In the genomic region with DNA sequence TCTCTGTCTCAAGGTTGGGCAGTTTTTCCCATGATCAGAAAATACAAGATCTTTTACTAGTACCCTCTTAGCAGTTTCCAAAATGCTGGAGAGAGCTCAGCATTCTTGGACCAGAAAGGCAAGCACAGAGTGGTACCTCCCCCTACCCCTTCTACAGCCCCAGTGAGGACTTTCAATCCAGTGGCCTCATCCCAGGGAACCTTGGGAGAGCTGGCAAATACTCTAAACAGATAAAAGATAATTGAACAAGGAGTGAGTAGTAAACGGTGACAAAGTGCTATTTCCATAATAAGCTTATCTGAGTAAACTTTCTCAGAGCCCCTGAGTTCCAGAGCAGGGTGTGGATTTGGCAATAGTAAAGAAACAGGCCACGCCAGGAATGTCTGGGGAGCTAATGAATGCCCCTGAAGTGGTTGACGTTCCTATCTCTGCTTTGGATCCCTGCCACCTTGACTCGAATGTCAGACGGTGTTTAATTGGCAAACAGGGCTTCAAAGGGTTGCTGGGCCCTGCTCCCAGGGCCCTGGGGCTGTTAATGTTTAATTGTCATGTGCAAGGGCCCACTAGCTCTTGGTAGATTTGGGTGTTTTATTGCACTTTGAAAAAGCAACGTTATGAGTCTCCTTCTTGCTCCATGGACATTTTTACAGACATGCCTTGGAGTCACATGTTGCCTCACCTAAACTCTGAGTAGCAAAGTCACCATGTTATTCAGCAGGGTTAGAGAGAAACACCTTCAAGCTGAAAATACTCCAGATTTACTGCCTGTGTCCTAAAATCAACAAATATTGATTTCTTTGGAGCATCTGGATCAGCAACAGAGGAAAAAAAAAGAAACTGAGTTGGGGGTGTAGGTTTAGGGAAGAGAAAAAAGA, we compare ENCODE assay signal across 1 cellular context.
TF ChIP-seq lines count a peak whose summit lies in the region.

No MANE protein-coding gene starts in this region.

TF ChIP-seq in HepG2, 621 proteins besides CTCF, POLR2A, EP300 and RAD21 (continued from another document and continues in another):
- TF ChIP-seq, protein P1, sequence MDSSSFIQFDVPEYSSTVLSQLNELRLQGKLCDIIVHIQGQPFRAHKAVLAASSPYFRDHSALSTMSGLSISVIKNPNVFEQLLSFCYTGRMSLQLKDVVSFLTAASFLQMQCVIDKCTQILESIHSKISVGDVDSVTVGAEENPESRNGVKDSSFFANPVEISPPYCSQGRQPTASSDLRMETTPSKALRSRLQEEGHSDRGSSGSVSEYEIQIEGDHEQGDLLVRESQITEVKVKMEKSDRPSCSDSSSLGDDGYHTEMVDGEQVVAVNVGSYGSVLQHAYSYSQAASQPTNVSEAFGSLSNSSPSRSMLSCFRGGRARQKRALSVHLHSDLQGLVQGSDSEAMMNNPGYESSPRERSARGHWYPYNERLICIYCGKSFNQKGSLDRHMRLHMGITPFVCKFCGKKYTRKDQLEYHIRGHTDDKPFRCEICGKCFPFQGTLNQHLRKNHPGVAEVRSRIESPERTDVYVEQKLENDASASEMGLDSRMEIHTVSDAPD (CRISPR knock-in tag; IDR thresholded peaks at IDR 0.05): peak; percentile 76
- no peak; the same call in 1 of the 2 replicates for TF ChIP-seq ZNF264 (CRISPR knock-in tag; IDR thresholded peaks at IDR 0.05)
- TF ChIP-seq, protein P2, sequence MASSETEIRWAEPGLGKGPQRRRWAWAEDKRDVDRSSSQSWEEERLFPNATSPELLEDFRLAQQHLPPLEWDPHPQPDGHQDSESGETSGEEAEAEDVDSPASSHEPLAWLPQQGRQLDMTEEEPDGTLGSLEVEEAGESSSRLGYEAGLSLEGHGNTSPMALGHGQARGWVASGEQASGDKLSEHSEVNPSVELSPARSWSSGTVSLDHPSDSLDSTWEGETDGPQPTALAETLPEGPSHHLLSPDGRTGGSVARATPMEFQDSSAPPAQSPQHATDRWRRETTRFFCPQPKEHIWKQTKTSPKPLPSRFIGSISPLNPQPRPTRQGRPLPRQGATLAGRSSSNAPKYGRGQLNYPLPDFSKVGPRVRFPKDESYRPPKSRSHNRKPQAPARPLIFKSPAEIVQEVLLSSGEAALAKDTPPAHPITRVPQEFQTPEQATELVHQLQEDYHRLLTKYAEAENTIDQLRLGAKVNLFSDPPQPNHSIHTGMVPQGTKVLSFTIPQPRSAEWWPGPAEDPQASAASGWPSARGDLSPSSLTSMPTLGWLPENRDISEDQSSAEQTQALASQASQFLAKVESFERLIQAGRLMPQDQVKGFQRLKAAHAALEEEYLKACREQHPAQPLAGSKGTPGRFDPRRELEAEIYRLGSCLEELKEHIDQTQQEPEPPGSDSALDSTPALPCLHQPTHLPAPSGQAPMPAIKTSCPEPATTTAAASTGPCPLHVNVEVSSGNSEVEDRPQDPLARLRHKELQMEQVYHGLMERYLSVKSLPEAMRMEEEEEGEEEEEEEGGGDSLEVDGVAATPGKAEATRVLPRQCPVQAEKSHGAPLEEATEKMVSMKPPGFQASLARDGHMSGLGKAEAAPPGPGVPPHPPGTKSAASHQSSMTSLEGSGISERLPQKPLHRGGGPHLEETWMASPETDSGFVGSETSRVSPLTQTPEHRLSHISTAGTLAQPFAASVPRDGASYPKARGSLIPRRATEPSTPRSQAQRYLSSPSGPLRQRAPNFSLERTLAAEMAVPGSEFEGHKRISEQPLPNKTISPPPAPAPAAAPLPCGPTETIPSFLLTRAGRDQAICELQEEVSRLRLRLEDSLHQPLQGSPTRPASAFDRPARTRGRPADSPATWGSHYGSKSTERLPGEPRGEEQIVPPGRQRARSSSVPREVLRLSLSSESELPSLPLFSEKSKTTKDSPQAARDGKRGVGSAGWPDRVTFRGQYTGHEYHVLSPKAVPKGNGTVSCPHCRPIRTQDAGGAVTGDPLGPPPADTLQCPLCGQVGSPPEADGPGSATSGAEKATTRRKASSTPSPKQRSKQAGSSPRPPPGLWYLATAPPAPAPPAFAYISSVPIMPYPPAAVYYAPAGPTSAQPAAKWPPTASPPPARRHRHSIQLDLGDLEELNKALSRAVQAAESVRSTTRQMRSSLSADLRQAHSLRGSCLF (CRISPR knock-in tag; IDR thresholded peaks at IDR 0.05; ENCODE audit: borderline replicate concordance): no peak
- TF ChIP-seq ZNF335 (CRISPR knock-in tag; IDR thresholded peaks at IDR 0.05): no peak
- TF ChIP-seq HNF1A (IDR thresholded peaks at IDR 0.05; ENCODE audit: low read depth): peak; percentile 88
- peak; percentile 96 for TF ChIP-seq HNF1A (CRISPR knock-in tag; IDR thresholded peaks at IDR 0.05; ENCODE audit: borderline replicate concordance)
- no peak for TF ChIP-seq CC2D1A (CRISPR knock-in tag; IDR thresholded peaks at IDR 0.05)
- TF ChIP-seq NONO (IDR thresholded peaks at IDR 0.05): no peak
- no peak for TF ChIP-seq NONO (CRISPR knock-in tag; conservative IDR thresholded peaks at IDR 0.05)
- TF ChIP-seq, protein P3, sequence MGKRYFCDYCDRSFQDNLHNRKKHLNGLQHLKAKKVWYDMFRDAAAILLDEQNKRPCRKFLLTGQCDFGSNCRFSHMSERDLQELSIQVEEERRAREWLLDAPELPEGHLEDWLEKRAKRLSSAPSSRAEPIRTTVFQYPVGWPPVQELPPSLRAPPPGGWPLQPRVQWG (CRISPR knock-in tag; IDR thresholded peaks at IDR 0.05; ENCODE audit: borderline replicate concordance, low read depth): no peak
- peak; percentile 42; the same call in 1 of the 2 replicates for TF ChIP-seq TOPORS (CRISPR knock-in tag; IDR thresholded peaks at IDR 0.05)
- TF ChIP-seq SMC3 (IDR thresholded peaks at IDR 0.05; ENCODE audit: low read length): no peak
- no peak for TF ChIP-seq IKZF1 (IDR thresholded peaks at IDR 0.05)
- peak; percentile 67; the same call in 1 of the 2 replicates for TF ChIP-seq HMG20B (CRISPR knock-in tag; conservative IDR thresholded peaks at IDR 0.05)
- 0 out of 2 replicates have a peak, but pooled peaks have one; percentile 36 for TF ChIP-seq BORCS8-MEF2B (CRISPR knock-in tag; IDR thresholded peaks at IDR 0.05)
- TF ChIP-seq ZNF138 (CRISPR knock-in tag; IDR thresholded peaks at IDR 0.05; ENCODE audit: low read depth): no peak
- TF ChIP-seq ZNF282 (IDR thresholded peaks at IDR 0.05; ENCODE audit: partially characterized antibody): no peak
- no peak for TF ChIP-seq GRHL1 (CRISPR knock-in tag; conservative IDR thresholded peaks at IDR 0.05)
- no peak for TF ChIP-seq ZBTB38 (CRISPR knock-in tag; IDR thresholded peaks at IDR 0.05)
- TF ChIP-seq, protein P4, sequence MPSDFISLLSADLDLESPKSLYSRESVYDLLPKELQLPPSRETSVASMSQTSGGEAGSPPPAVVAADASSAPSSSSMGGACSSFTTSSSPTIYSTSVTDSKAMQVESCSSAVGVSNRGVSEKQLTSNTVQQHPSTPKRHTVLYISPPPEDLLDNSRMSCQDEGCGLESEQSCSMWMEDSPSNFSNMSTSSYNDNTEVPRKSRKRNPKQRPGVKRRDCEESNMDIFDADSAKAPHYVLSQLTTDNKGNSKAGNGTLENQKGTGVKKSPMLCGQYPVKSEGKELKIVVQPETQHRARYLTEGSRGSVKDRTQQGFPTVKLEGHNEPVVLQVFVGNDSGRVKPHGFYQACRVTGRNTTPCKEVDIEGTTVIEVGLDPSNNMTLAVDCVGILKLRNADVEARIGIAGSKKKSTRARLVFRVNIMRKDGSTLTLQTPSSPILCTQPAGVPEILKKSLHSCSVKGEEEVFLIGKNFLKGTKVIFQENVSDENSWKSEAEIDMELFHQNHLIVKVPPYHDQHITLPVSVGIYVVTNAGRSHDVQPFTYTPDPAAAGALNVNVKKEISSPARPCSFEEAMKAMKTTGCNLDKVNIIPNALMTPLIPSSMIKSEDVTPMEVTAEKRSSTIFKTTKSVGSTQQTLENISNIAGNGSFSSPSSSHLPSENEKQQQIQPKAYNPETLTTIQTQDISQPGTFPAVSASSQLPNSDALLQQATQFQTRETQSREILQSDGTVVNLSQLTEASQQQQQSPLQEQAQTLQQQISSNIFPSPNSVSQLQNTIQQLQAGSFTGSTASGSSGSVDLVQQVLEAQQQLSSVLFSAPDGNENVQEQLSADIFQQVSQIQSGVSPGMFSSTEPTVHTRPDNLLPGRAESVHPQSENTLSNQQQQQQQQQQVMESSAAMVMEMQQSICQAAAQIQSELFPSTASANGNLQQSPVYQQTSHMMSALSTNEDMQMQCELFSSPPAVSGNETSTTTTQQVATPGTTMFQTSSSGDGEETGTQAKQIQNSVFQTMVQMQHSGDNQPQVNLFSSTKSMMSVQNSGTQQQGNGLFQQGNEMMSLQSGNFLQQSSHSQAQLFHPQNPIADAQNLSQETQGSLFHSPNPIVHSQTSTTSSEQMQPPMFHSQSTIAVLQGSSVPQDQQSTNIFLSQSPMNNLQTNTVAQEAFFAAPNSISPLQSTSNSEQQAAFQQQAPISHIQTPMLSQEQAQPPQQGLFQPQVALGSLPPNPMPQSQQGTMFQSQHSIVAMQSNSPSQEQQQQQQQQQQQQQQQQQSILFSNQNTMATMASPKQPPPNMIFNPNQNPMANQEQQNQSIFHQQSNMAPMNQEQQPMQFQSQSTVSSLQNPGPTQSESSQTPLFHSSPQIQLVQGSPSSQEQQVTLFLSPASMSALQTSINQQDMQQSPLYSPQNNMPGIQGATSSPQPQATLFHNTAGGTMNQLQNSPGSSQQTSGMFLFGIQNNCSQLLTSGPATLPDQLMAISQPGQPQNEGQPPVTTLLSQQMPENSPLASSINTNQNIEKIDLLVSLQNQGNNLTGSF (CRISPR knock-in tag; IDR thresholded peaks at IDR 0.05): no peak
- no peak for TF ChIP-seq ZNF770 (CRISPR knock-in tag; IDR thresholded peaks at IDR 0.05)
- no peak for TF ChIP-seq GPN1 (CRISPR knock-in tag; IDR thresholded peaks at IDR 0.05; ENCODE audit: borderline replicate concordance)
- no peak for TF ChIP-seq MYPOP (CRISPR knock-in tag; IDR thresholded peaks at IDR 0.05)
- TF ChIP-seq, protein P5, sequence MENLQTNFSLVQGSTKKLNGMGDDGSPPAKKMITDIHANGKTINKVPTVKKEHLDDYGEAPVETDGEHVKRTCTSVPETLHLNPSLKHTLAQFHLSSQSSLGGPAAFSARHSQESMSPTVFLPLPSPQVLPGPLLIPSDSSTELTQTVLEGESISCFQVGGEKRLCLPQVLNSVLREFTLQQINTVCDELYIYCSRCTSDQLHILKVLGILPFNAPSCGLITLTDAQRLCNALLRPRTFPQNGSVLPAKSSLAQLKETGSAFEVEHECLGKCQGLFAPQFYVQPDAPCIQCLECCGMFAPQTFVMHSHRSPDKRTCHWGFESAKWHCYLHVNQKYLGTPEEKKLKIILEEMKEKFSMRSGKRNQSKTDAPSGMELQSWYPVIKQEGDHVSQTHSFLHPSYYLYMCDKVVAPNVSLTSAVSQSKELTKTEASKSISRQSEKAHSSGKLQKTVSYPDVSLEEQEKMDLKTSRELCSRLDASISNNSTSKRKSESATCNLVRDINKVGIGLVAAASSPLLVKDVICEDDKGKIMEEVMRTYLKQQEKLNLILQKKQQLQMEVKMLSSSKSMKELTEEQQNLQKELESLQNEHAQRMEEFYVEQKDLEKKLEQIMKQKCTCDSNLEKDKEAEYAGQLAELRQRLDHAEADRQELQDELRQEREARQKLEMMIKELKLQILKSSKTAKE (CRISPR knock-in tag; IDR thresholded peaks at IDR 0.05; ENCODE audit: borderline replicate concordance): no peak
